Comparison of ENCODE assay signal across 23 cellular contexts in genomic region chr14:44462372-44462771, GRCh38. TPM values are rescaled to one million over a fixed set of nuclear protein-coding genes. Genes with fewer than 3 reads are reported as not detected.
"Had no signal": no experiment of that assay in that cellular context is flagged by ENCODE, and none has a peak within 500 bp of the region (broad histone marks: within the 10 kb centered on the region; RNA-seq: fewer than 3 reads in every experiment).

No MANE protein-coding gene starts in this region.

- H3K9me3 ChIP-seq: body of pancreas, transverse colon had no signal

- H3K27me3 ChIP-seq: body of pancreas, foreskin keratinocyte, right atrium auricular region, transverse colon had no signal

- H3K36me3 ChIP-seq: right atrium auricular region, transverse colon had no signal

- H3K4me3 ChIP-seq: body of pancreas, right atrium auricular region, transverse colon had no signal

- H3K4me1 ChIP-seq: body of pancreas, foreskin keratinocyte, right atrium auricular region, transverse colon had no signal

- DNase-seq: activated CD4-positive, alpha-beta T cell treated with anti-CD3 and anti-CD28 coated beads, Interleukin-2, amount 10 ng/mL, durations not matched to agents 7 days and 5 days; activated CD8-positive, alpha-beta memory T cell treated with anti-CD3 and anti-CD28 coated beads, Interleukin-2, amount 50 U/mL, for 48 hours; activated gamma-delta T cell; activated naive CD8-positive, alpha-beta T cell treated with anti-CD3 and anti-CD28 coated beads for 36 hours; activated T-cell treated with anti-CD3 and anti-CD28 coated beads, Interleukin-2, amount 50 U/mL, for 72 hours; amygdala; body of pancreas; central memory CD4-positive, alpha-beta T cell; cortex of kidney; effector CD8-positive, alpha-beta T cell; foreskin keratinocyte; kidney glomerular epithelial cell; left ventricle myocardium superior; mesendoderm; posterior cingulate gyrus; stimulated activated CD4-positive, alpha-beta T cell treated with anti-CD3 and anti-CD28 coated beads, Interleukin-15, amount 100 ng/mL, for 24 hours; stimulated activated CD4-positive, alpha-beta T cell treated with anti-CD3 and anti-CD28 coated beads, Interleukin-4, amount 100 ng/mL, for 4 hours; stimulated activated CD8-positive, alpha-beta memory T cell treated with anti-CD3 and anti-CD28 coated beads, Interleukin-4, amount 100 ng/mL, for 48 hours; stimulated activated naive CD4-positive, alpha-beta T cell treated with Interleukin-2 at 50 U/mL for 16 hours; substantia nigra; transverse colon had no signal

- FAIRE-seq: endothelial cell of umbilical vein had no signal

- H3K27ac ChIP-seq: body of pancreas, foreskin keratinocyte, right atrium auricular region, transverse colon had no signal

RNA-seq across cellular contexts. Expression of gene FSCB, which starts 44.7 kb away (rescaled TPM):
- polyA plus RNA-seq: endothelial cell of umbilical vein, foreskin keratinocyte had no signal
